ENCODE assay signal across 5 cellular contexts in the genomic region with DNA sequence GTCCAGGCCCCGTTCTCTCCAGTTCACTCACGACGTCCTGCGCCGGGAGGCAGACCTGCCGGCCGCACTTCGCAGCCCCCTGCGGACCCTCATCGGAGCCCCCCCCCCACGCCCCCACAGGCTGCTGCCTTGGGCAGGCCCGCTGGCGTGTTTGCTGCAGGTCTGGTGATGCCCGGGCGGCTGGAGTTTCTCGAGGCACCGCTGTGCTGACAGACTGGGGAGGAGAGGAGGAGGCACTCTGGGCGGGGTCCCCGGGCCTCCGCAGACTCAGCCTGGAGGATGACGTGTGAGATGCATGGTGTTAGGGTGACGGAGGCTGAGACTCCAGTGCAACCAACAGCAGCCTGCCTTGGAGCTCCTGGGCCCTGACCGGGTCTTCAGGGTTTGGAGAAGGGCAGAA.
"Had no signal": no experiment of that assay in that cellular context is flagged by ENCODE, and none has a peak within 500 bp of the region (broad histone marks: within the 10 kb centered on the region; RNA-seq: fewer than 3 reads in every experiment).

No MANE protein-coding gene starts in this region.

- H3K4me3 ChIP-seq: tibial artery had no signal

- H3K27ac ChIP-seq: tibial artery had no signal

- DNase-seq: activated effector memory CD4-positive, alpha-beta T cell treated with Interleukin-2 at 50 U/mL for 16 hours; activated T-cell treated with anti-CD3 and anti-CD28 coated beads, Interleukin-2, amount 50 U/mL, for 24 hours; small intestine; tibial artery had no signal

- H3K9me3 ChIP-seq: tibial artery had no signal

- ATAC-seq: activated CD4-positive, CD25-positive, alpha-beta regulatory T cell treated with anti-CD3 and anti-CD28 coated beads, Interleukin-2, amount 50 U/mL, for 24 hours had no signal

- H3K27me3 ChIP-seq: tibial artery had no signal
